In the genomic region with DNA sequence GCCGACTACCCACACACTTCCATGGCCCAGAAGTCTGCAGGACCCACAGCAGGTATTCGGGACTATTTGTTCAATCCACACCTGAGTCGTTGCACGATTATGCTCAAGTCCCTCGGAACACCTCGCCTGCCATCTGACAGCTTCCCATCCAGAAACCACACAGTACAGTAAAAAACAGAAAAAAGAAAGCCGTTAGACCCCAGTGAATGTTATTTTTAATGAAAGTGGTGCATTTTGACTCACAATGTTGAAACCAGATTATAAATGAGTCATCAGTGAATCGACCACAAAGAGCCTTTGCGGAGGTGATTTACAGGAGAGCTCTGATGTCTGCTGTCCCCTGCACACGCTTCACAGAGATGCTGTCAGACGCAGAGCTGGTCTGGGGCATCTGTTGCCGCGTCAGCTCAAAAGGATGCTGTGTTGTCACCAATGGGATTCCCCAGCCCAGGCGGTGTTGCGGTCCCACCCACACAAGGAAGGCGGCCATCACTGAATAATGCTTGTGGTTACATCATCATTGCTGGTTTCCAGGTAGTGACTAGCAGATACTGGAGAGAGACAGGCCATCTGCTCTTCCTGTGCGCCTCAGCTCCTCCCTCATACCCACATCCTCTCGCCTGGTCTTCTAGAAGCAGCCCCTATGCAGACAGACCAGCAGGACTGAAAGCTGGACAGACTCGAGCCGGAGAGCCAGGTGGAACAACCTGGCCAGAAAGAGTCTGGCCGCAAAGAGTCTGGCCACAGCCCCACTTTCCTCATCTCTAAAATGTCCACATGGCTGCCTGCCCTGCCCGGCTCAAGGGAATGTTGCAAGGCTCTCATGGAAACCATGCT, we compare ENCODE assay signal across 8 cellular contexts.
A peak's percentile ranks its signal among the peaks of the same experiment; 100 is the strongest.
DNase-seq lines count a peak whose midpoint lies in the region; ATAC-seq and TF ChIP-seq lines count a peak whose summit lies in the region.

No MANE protein-coding gene starts in this region.

- TF ChIP-seq CTCF in RWPE2 (IDR thresholded peaks at IDR 0.05; ENCODE audit: poor library complexity, severe bottlenecking): no peak

- H3K4me3 ChIP-seq in RWPE2 (ENCODE audit: severe bottlenecking) (no peak overlapping the region), skin epidermis (no peak overlapping the region)

- H3K27ac ChIP-seq in RWPE2 (ENCODE audit: poor library complexity, severe bottlenecking) (peak overlapping the region; percentile 82), skin epidermis (peak overlapping the region; percentile 38 to 95 (median 78))

- DNase-seq in NCI-H82 (lab: John Stamatoyannopoulos, UW) (peak; percentile 30), NCI-H82 treated with DMSO at 0.1 percent for 48 hours (lab: John Stamatoyannopoulos, UW; ENCODE audit: unreplicated experiment) (no peak), RWPE2 (ENCODE audit: low spot score) (peak; percentile 95), germinal center (ENCODE audit: low spot score) (peak; percentile 87), NCI-H187 (lab: John Stamatoyannopoulos, UW) (no peak)
- DNase-seq in activated effector memory CD4-positive, alpha-beta T cell treated with Interleukin-2 at 50 U/mL for 16 hours: peak; percentile 88

- H3K4me1 ChIP-seq in RWPE2 (ENCODE audit: insufficient read depth, poor library complexity, severe bottlenecking): peaks cover 13% of the 10 kb centered on the region

- ATAC-seq in HG03066 (IDR thresholded peaks at IDR 0.05; ENCODE audit: low read depth, unreplicated experiment) (peak; percentile 72), RWPE2 (ENCODE audit: low read depth) (peak; percentile 96)

- no peaks in the 10 kb centered on the region for H3K9me3 ChIP-seq in RWPE2 (ENCODE audit: severe bottlenecking)

- no peaks in the 10 kb centered on the region for H3K36me3 ChIP-seq in RWPE2 (ENCODE audit: low read depth)

- no peaks in the 10 kb centered on the region for H3K27me3 ChIP-seq in RWPE2 (ENCODE audit: insufficient read depth, poor library complexity, severe bottlenecking)

Comparison
In these comparisons a context has a peak if more than half of its experiments do, and no peak if none do; other contexts are left out.
1. DNase-seq: peak in NCI-H82 (single experiment), RWPE2 (single experiment), activated effector memory CD4-positive, alpha-beta T cell treated with Interleukin-2 at 50 U/mL for 16 hours (single experiment) and germinal center (single experiment); none in NCI-H82 treated with DMSO at 0.1 percent for 48 hours (single experiment) and NCI-H187 (0 of 2).